In genomic region chr5:151130922-151131891, GRCh38 we compare ENCODE assay signal across 11 cellular contexts. TPM values are rescaled to one million over a fixed set of nuclear protein-coding genes. Genes with fewer than 3 reads are reported as not detected.
DNase-seq lines count a peak whose midpoint lies in the region; ATAC-seq and TF ChIP-seq lines count a peak whose summit lies in the region.
"Had no signal": no experiment of that assay in that cellular context is flagged by ENCODE, and none has a peak within 500 bp of the region (broad histone marks: within the 10 kb centered on the region; RNA-seq: fewer than 3 reads in every experiment).

No MANE protein-coding gene starts in this region.

- no peaks in the 10 kb centered on the region for H3K27me3 ChIP-seq in breast epithelium
- no peaks in the 10 kb centered on the region for H3K27me3 ChIP-seq in mammary epithelial cell (ENCODE audit: insufficient read depth, low read length)
- H3K27me3 ChIP-seq in left lung = no peaks in the 10 kb centered on the region
- no peaks in the 10 kb centered on the region for H3K27me3 ChIP-seq in tibial nerve

- H3K4me1 Mint-ChIP-seq in activated CD4-positive, alpha-beta memory T cell treated with anti-CD3 and anti-CD28 coated beads, Interleukin-2, amount 10 ng/mL, durations not matched to agents 7 days and 5 days = peaks cover 44% of the 10 kb centered on the region
- H3K4me1 Mint-ChIP-seq in type B pancreatic cell (ENCODE audit: unreplicated experiment) = peaks cover 1% of the 10 kb centered on the region

- POLR2A ChIA-PET in activated CD4-positive, alpha-beta memory T cell treated with anti-CD3 and anti-CD28 coated beads, Interleukin-2, amount 10 ng/mL, durations not matched to agents 7 days and 5 days (lab: Charles Lee) = interaction anchor here (0.9 to 2.3 kb wide), 7 partner anchors 8 to 92 kb away, joined by 3 to 7 read pairs (median 3); no protein-coding TSS in a partner anchor

- TF ChIP-seq POLR2A in breast epithelium (IDR thresholded peaks at IDR 0.05) (no peak), tibial nerve (IDR thresholded peaks at IDR 0.05) (no peak)

- BruUV-seq in mammary epithelial cell (replicated peaks; lab: Mats Ljungman, UMichigan) = no TSS peak

- no peaks in the 10 kb centered on the region for H3K9me3 Mint-ChIP-seq in activated CD4-positive, alpha-beta memory T cell treated with anti-CD3 and anti-CD28 coated beads, Interleukin-2, amount 10 ng/mL, durations not matched to agents 7 days and 5 days
- no peaks in the 10 kb centered on the region for H3K9me3 Mint-ChIP-seq in type B pancreatic cell
- H3K9me3 Mint-ChIP-seq: IgD-negative memory B cell had no signal

- H3K27ac ChIP-seq in breast epithelium (peak overlapping the region; percentile 83 to 86), mammary epithelial cell (ENCODE audit: insufficient read depth, low read depth, low read length) (no peak overlapping the region), left lung (peak overlapping the region; percentile 15 to 42), tibial nerve (no peak overlapping the region)

- peak; percentile 68 to 76 for DNase-seq in breast epithelium (ENCODE audit: low spot score in 2 of 2)
- DNase-seq in mammary epithelial cell = no peak
- DNase-seq in activated CD4-positive, alpha-beta memory T cell treated with anti-CD3 and anti-CD28 coated beads, Interleukin-2, amount 10 ng/mL, durations not matched to agents 7 days and 5 days = no peak
- peak in 1 of 2 donors; percentile 73 for DNase-seq in left lung
- no peak for DNase-seq in type B pancreatic cell (ENCODE audit: extremely low spot score, unreplicated experiment)
- DNase-seq in foreskin melanocyte = no peak
- DNase-seq in tibial nerve (ENCODE audit: low spot score in 2 of 2) = no peak
- DNase-seq: NCI-H2029 had no signal

- H2AFZ ChIP-seq in mammary epithelial cell (ENCODE audit: low read depth, low read length) = no peak overlapping the region

- no peak overlapping the region for H3K4me2 ChIP-seq in mammary epithelial cell (ENCODE audit: insufficient read depth, low read depth, low read length)

- intact Hi-C loops in breast epithelium (cut with DNase I; ENCODE audit: low total_unique reads) (no loop called here), mammary epithelial cell (cut with micrococcal nuclease) (no loop called here), left lung (cut with DNase I) (no loop called here)

- no peaks in the 10 kb centered on the region for H4K20me1 ChIP-seq in mammary epithelial cell (ENCODE audit: insufficient read depth, low read length)

- H3K4me3 Mint-ChIP-seq in activated CD4-positive, alpha-beta memory T cell treated with anti-CD3 and anti-CD28 coated beads, Interleukin-2, amount 10 ng/mL, durations not matched to agents 7 days and 5 days = no peak overlapping the region
- no peak overlapping the region for H3K4me3 Mint-ChIP-seq in type B pancreatic cell

- dilution Hi-C loops in mammary epithelial cell (cut with HindIII; ENCODE audit: low sequenced_read_pairs) = no loop called here

- H3K79me2 ChIP-seq in mammary epithelial cell (ENCODE audit: insufficient read depth, low read length) = no peaks in the 10 kb centered on the region

- 71% methylated on average over 13 of the region's 13 CpGs for WGBS in mammary epithelial cell (ENCODE audit: low coverage, missing lambda C conversion rate)
- 74 to 83% methylated on average over 13 of the region's 13 CpGs for WGBS in tibial nerve, 2 donors

- H3K9me3 ChIP-seq in breast epithelium = no peaks in the 10 kb centered on the region
- no peaks in the 10 kb centered on the region for H3K9me3 ChIP-seq in mammary epithelial cell (replicated peaks; ENCODE audit: insufficient read depth, low read length)
- no peaks in the 10 kb centered on the region for H3K9me3 ChIP-seq in left lung
- H3K9me3 ChIP-seq in tibial nerve = no peaks in the 10 kb centered on the region

- ATAC-seq in left lung = peak; percentile 84
- ATAC-seq in HG03469 (IDR thresholded peaks at IDR 0.05; ENCODE audit: unreplicated experiment) = no peak
- ATAC-seq: Panc1 had no signal

- in situ Hi-C loops in mammary epithelial cell (cut with MboI; ENCODE audit: low sequenced_read_pairs in 2 of 2) = loop anchor here in 1 of 2 donors (25.0 kb wide), 1 partner anchor 181 kb away; the partner anchor contains the start of gene SLC36A3

- H3K36me3 ChIP-seq in breast epithelium = no peaks in the 10 kb centered on the region
- no peaks in the 10 kb centered on the region for H3K36me3 ChIP-seq in mammary epithelial cell (ENCODE audit: insufficient read depth, low read length)
- peaks cover 0 to 96% of the 10 kb centered on the region in 2 donors for H3K36me3 ChIP-seq in left lung
- peaks cover 2 to 89% (median 46%) of the 10 kb centered on the region in 3 donors for H3K36me3 ChIP-seq in tibial nerve

- CTCF ChIA-PET in mammary epithelial cell (lab: Charles Lee; ENCODE audit: low non-redundant PET) = no interaction called here
- CTCF ChIA-PET in activated CD4-positive, alpha-beta memory T cell treated with anti-CD3 and anti-CD28 coated beads, Interleukin-2, amount 10 ng/mL, durations not matched to agents 7 days and 5 days (lab: Charles Lee) = interaction anchor here (1.9 to 2.5 kb wide), 2 partner anchors 34 to 79 kb away, joined by 6 to 10 read pairs; no protein-coding TSS in a partner anchor

- H3K4me1 ChIP-seq in breast epithelium (no peaks in the 10 kb centered on the region), mammary epithelial cell (ENCODE audit: insufficient read depth, low read length) (no peaks in the 10 kb centered on the region), left lung (peaks cover 0 to 38% of the 10 kb centered on the region in 2 donors), tibial nerve (peaks cover 0 to 11% (median 0%) of the 10 kb centered on the region in 4 donors)

- H3K4me3 ChIP-seq in breast epithelium (no peak overlapping the region), mammary epithelial cell (replicated peaks in 1 of 3; ENCODE audit: insufficient read depth in 1 of 3, low read depth in 2 of 3, low read length in 3 of 3) (no peak overlapping the region), left lung (no peak overlapping the region), tibial nerve (no peak overlapping the region)

- no peak overlapping the region for H3K9ac ChIP-seq in mammary epithelial cell (ENCODE audit: insufficient read depth, low read length)

- H3K36me3 Mint-ChIP-seq in activated CD4-positive, alpha-beta memory T cell treated with anti-CD3 and anti-CD28 coated beads, Interleukin-2, amount 10 ng/mL, durations not matched to agents 7 days and 5 days (ENCODE audit: low read depth) = peaks cover 93% of the 10 kb centered on the region
- H3K36me3 Mint-ChIP-seq in type B pancreatic cell = peaks cover 24% of the 10 kb centered on the region

- no peaks in the 10 kb centered on the region for H3K27me3 Mint-ChIP-seq in activated CD4-positive, alpha-beta memory T cell treated with anti-CD3 and anti-CD28 coated beads, Interleukin-2, amount 10 ng/mL, durations not matched to agents 7 days and 5 days
- no peaks in the 10 kb centered on the region for H3K27me3 Mint-ChIP-seq in type B pancreatic cell
- H3K27me3 Mint-ChIP-seq: IgD-negative memory B cell had no signal

- H3K27ac Mint-ChIP-seq in activated CD4-positive, alpha-beta memory T cell treated with anti-CD3 and anti-CD28 coated beads, Interleukin-2, amount 10 ng/mL, durations not matched to agents 7 days and 5 days = peak overlapping the region; percentile 63
- H3K27ac Mint-ChIP-seq in type B pancreatic cell = peak overlapping the region; percentile 77

- no peak for TF ChIP-seq EP300 in tibial nerve (IDR thresholded peaks at IDR 0.05)

- TF ChIP-seq CTCF in breast epithelium (IDR thresholded peaks at IDR 0.05) (no peak), mammary epithelial cell (conservative IDR thresholded peaks at IDR 0.05 in 1 of 2, IDR thresholded peaks at IDR 0.05 in 1 of 2; ENCODE audit: extremely low read depth in 1 of 2, insufficient read depth in 1 of 2, low read depth in 1 of 2, low read length in 2 of 2) (no peak), left lung (IDR thresholded peaks at IDR 0.05) (no peak), type B pancreatic cell (conservative IDR thresholded peaks at IDR 0.05) (no peak), tibial nerve (IDR thresholded peaks at IDR 0.05) (no peak)

RNA-seq across cellular contexts. Expression of gene ANXA6, which starts 26.4 kb away (rescaled TPM):
- 100 to 1,000 TPM; 206 to 320 (median 276) TPM for total RNA-seq in breast epithelium
- 10 to 100 TPM in 1 of 2 donors, 1 to 10 TPM in 1; 9.6 to 32.5 TPM for total RNA-seq in mammary epithelial cell
- polyA plus RNA-seq in mammary epithelial cell = 59.7 TPM
- 109 TPM for polyA minus RNA-seq in mammary epithelial cell
- 100 to 1,000 TPM; 603 to 606 TPM for total RNA-seq in activated CD4-positive, alpha-beta memory T cell treated with anti-CD3 and anti-CD28 coated beads, Interleukin-2, amount 10 ng/mL, durations not matched to agents 7 days and 5 days
- 100 to 1,000 TPM; 188 to 198 TPM for total RNA-seq in left lung
- 42.8 and 200 TPM in 2 replicates for total RNA-seq in type B pancreatic cell (ENCODE audit: low replicate concordance)
- total RNA-seq in tibial nerve = 100 to 1,000 TPM; 168 to 282 (median 181) TPM

RNA-seq across cellular contexts. Expression of gene TNIP1, which starts 50.4 kb away (rescaled TPM):
- total RNA-seq in breast epithelium (100 to 1,000 TPM in 1 of 3 donors, 10 to 100 TPM in 2; 65.3 to 221 (median 91.8) TPM), mammary epithelial cell (100 to 1,000 TPM in 1 of 2 donors, 10 to 100 TPM in 1; 74.3 to 247 TPM), left lung (100 to 1,000 TPM; 111 to 133 TPM), type B pancreatic cell (ENCODE audit: low replicate concordance) (63.6 and 89.2 TPM in 2 replicates), tibial nerve (100 to 1,000 TPM in 1 of 4 donors, 10 to 100 TPM in 3; 91.2 to 108 (median 94.3) TPM)
- 118 TPM for polyA plus RNA-seq in mammary epithelial cell
- polyA minus RNA-seq in mammary epithelial cell = 137 TPM
- 100 to 1,000 TPM; 188 to 201 TPM for total RNA-seq in activated CD4-positive, alpha-beta memory T cell treated with anti-CD3 and anti-CD28 coated beads, Interleukin-2, amount 10 ng/mL, durations not matched to agents 7 days and 5 days

Comparison
In these comparisons a context has a peak if more than half of its experiments do, and no peak if none do; other contexts are left out.
1. DNase-seq: peak in breast epithelium (2 of 2); none in mammary epithelial cell (single experiment), activated CD4-positive, alpha-beta memory T cell treated with anti-CD3 and anti-CD28 coated beads, Interleukin-2, amount 10 ng/mL, durations not matched to agents 7 days and 5 days (single experiment), type B pancreatic cell (single experiment), foreskin melanocyte (single experiment) and tibial nerve (0 of 2).
2. H3K27ac ChIP-seq: peak in breast epithelium (2 of 2) and left lung (2 of 2); none in mammary epithelial cell (single experiment) and tibial nerve (0 of 4).